In genomic region chr7:107560898-107561516, GRCh38 we compare ENCODE assay signal across 10 cellular contexts. TPM values are rescaled to one million over a fixed set of nuclear protein-coding genes. Genes with fewer than 3 reads are reported as not detected.
DNase-seq lines count a peak whose midpoint lies in the region; TF ChIP-seq lines count a peak whose summit lies in the region.
"Had no signal": no experiment of that assay in that cellular context is flagged by ENCODE, and none has a peak within 500 bp of the region (broad histone marks: within the 10 kb centered on the region; RNA-seq: fewer than 3 reads in every experiment).

No MANE protein-coding gene starts in this region.

- H3K27me3 Mint-ChIP-seq in nephron (ENCODE audit: low read depth) = no peaks in the 10 kb centered on the region

- peaks cover 12 to 72% (median 55%) of the 10 kb centered on the region in 6 donors for H3K4me1 ChIP-seq in spleen

- peak overlapping the region in 4 of 8 donors; percentile 9 to 58 (median 48) for H3K27ac ChIP-seq in spleen
- H3K27ac ChIP-seq: cardiac muscle cell had no signal

- DNase-seq in EH (ENCODE audit: low read depth) (peak; percentile 3), NB4 (ENCODE audit: low read depth) (peak; percentile 59), astrocyte of the hippocampus (ENCODE audit: low read depth, low spot score) (peak; percentile 11), spleen (no peak), glomerular visceral epithelial cell (ENCODE audit: extremely low spot score) (no peak), H7 (no peak), NCI-H2107 treated with DMSO at 0.1 percent for 48 hours (lab: John Stamatoyannopoulos, UW; ENCODE audit: unreplicated experiment) (no peak)
- DNase-seq: NCI-H774 had no signal

- peaks cover 54% of the 10 kb centered on the region for H3K4me1 Mint-ChIP-seq in nephron

- H3K4me3 Mint-ChIP-seq in nephron = peak overlapping the region; percentile 82 to 94 (median 90)

- peaks cover 0 to 24% (median 9%) of the 10 kb centered on the region in 6 donors for H3K36me3 ChIP-seq in spleen
- H3K36me3 ChIP-seq in H7 (replicated peaks; ENCODE audit: control insufficient read depth, insufficient read depth, low read length) = no peaks in the 10 kb centered on the region; the same call in 1 of the 2 replicates

- no peaks in the 10 kb centered on the region for H3K9me3 ChIP-seq in spleen

- H3K9me3 Mint-ChIP-seq in nephron = no peaks in the 10 kb centered on the region

- 62 to 84% (median 65%) methylated on average over 6 of the region's 6 CpGs for WGBS in spleen, 5 donors

- H3K27ac Mint-ChIP-seq in nephron = no peak overlapping the region

- TF ChIP-seq CTCF in NB4 (IDR thresholded peaks at IDR 0.05; ENCODE audit: low read depth, low read length) = no peak
- TF ChIP-seq CTCF in nephron (IDR thresholded peaks at IDR 0.05; ENCODE audit: unreplicated experiment in 3 of 3) = no peak
- no peak for TF ChIP-seq CTCF in spleen (IDR thresholded peaks at IDR 0.05 in 8 of 11, conservative IDR thresholded peaks at IDR 0.05 in 3 of 11)

- TF ChIP-seq POLR2A in NB4 (IDR thresholded peaks at IDR 0.05; ENCODE audit: extremely low read depth, insufficient read length) (no peak), spleen (IDR thresholded peaks at IDR 0.05) (no peak)

- H3K27me3 ChIP-seq in spleen (replicated peaks in 1 of 7) (no peaks in the 10 kb centered on the region), H7 (ENCODE audit: control insufficient read depth, insufficient read depth, low read length) (no peaks in the 10 kb centered on the region)
- H3K27me3 ChIP-seq: cardiac muscle cell had no signal

- peaks cover 12% of the 10 kb centered on the region for H3K36me3 Mint-ChIP-seq in nephron (ENCODE audit: low read depth)

- H3K4me3 ChIP-seq in NB4 (ENCODE audit: low read depth, low read length) (peak overlapping the region; percentile 14), spleen (no peak overlapping the region), H7 (ENCODE audit: insufficient read depth, low read depth, low read length) (no peak overlapping the region)
- H3K4me3 ChIP-seq: cardiac muscle cell had no signal

- intact Hi-C loops in spleen (cut with DNase I; ENCODE audit: low total_unique reads) = no loop called here

RNA-seq across cellular contexts. Expression of gene COG5, which starts 2.7 kb away (rescaled TPM):
- 10 to 100 TPM; 36.9 to 86.6 (median 55.6) TPM for total RNA-seq in spleen
- 1 to 10 TPM; 3.6 to 7.6 (median 5.4) TPM for polyA plus RNA-seq in spleen
- 13.5 and 18.4 TPM in 2 replicates for total RNA-seq in H7 (2014; rRNA removed; shearing (Covaris generic))

RNA-seq across cellular contexts. Expression of gene DUS4L, which starts 2.8 kb away (rescaled TPM):
- total RNA-seq in spleen = 10 to 100 TPM in 3 of 7 donors, 1 to 10 TPM in 4; 4.6 to 18.0 (median 9.8) TPM
- polyA plus RNA-seq in spleen = 1 to 10 TPM; 3.7 to 5.6 (median 5.1) TPM
- 22.9 and 28.6 TPM in 2 replicates for total RNA-seq in H7 (2014; rRNA removed; shearing (Covaris generic))

RNA-seq across cellular contexts. Expression of gene BCAP29, which starts 19.0 kb away (rescaled TPM):
- total RNA-seq in spleen = 100 to 1,000 TPM in 2 of 7 donors, 10 to 100 TPM in 5; 34.2 to 139 (median 55.0) TPM
- polyA plus RNA-seq in spleen = 10 to 100 TPM; 11.2 to 18.2 (median 14.8) TPM
- 26.8 and 31.0 TPM in 2 replicates for total RNA-seq in H7 (2014; rRNA removed; shearing (Covaris generic))

Comparison
In these comparisons a context has a peak if more than half of its experiments do, and no peak if none do; other contexts are left out.
1. DNase-seq: peak in EH (single experiment), NB4 (single experiment) and astrocyte of the hippocampus (single experiment); none in spleen (single experiment), glomerular visceral epithelial cell (single experiment), H7 (single experiment) and NCI-H2107 treated with DMSO at 0.1 percent for 48 hours (single experiment).